In genomic region chr19:43667524-43668405, GRCh38 we compare ENCODE assay signal across 8 cellular contexts. TPM values are rescaled to one million over a fixed set of nuclear protein-coding genes. Genes with fewer than 3 reads are reported as not detected.
DNase-seq lines count a peak whose midpoint lies in the region; ATAC-seq and TF ChIP-seq lines count a peak whose summit lies in the region.

No MANE protein-coding gene starts in this region.

- DNase-seq in stimulated activated naive CD8-positive, alpha-beta T cell treated with anti-CD3 and anti-CD28 coated beads, Interleukin-15, Interleukin-2, amounts not matched to agents 100 U/mL and 50 U/mL, for 24 hours = no peak
- DNase-seq in hepatocyte (ENCODE audit: low spot score) (no peak), gastrocnemius medialis (no peak), DMS 273 treated with DMSO at 0.1 percent for 48 hours (lab: John Stamatoyannopoulos, UW) (no peak), SKM-1 (lab: John Stamatoyannopoulos, UW; ENCODE audit: unreplicated experiment) (no peak)

- H3K4me2 ChIP-seq in hepatocyte = peak overlapping the region; percentile 79

- H2AFZ ChIP-seq in hepatocyte = peak overlapping the region; percentile 21

- peaks cover 11% of the 10 kb centered on the region for H3K4me1 ChIP-seq in hepatocyte (ENCODE audit: insufficient read depth)
- H3K4me1 ChIP-seq in gastrocnemius medialis = peaks cover 2 to 5% of the 10 kb centered on the region in 2 donors

- no peaks in the 10 kb centered on the region for H3K27me3 Mint-ChIP-seq in stimulated activated naive CD8-positive, alpha-beta T cell treated with anti-CD3 and anti-CD28 coated beads, Interleukin-15, Interleukin-2, amounts not matched to agents 100 ng/mL and 50 ng/mL, for 24 hours
- no peaks in the 10 kb centered on the region for H3K27me3 Mint-ChIP-seq in activated T-helper 17 cell treated with anti-CD3 and anti-CD28 coated beads, Interleukin-2, amount 50 U/mL, for 72 hours

- H3K36me3 Mint-ChIP-seq in stimulated activated naive CD8-positive, alpha-beta T cell treated with anti-CD3 and anti-CD28 coated beads, Interleukin-15, Interleukin-2, amounts not matched to agents 100 ng/mL and 50 ng/mL, for 24 hours (ENCODE audit: low read depth) = peaks cover 24% of the 10 kb centered on the region
- H3K36me3 Mint-ChIP-seq in activated T-helper 17 cell treated with anti-CD3 and anti-CD28 coated beads, Interleukin-2, amount 50 U/mL, for 72 hours (ENCODE audit: low read depth) = peaks cover 54% of the 10 kb centered on the region

- H3K9me3 Mint-ChIP-seq in stimulated activated naive CD8-positive, alpha-beta T cell treated with anti-CD3 and anti-CD28 coated beads, Interleukin-15, Interleukin-2, amounts not matched to agents 100 ng/mL and 50 ng/mL, for 24 hours = no peaks in the 10 kb centered on the region
- H3K9me3 Mint-ChIP-seq in activated T-helper 17 cell treated with anti-CD3 and anti-CD28 coated beads, Interleukin-2, amount 50 U/mL, for 72 hours = no peaks in the 10 kb centered on the region

- H3K4me1 Mint-ChIP-seq in stimulated activated naive CD8-positive, alpha-beta T cell treated with anti-CD3 and anti-CD28 coated beads, Interleukin-15, Interleukin-2, amounts not matched to agents 100 ng/mL and 50 ng/mL, for 24 hours (ENCODE audit: low read depth) = peaks cover 50% of the 10 kb centered on the region
- H3K4me1 Mint-ChIP-seq in activated T-helper 17 cell treated with anti-CD3 and anti-CD28 coated beads, Interleukin-2, amount 50 U/mL, for 72 hours = peaks cover 36% of the 10 kb centered on the region

- no peak for TF ChIP-seq POLR2A in gastrocnemius medialis (IDR thresholded peaks at IDR 0.05)

- no peaks in the 10 kb centered on the region for H4K20me1 ChIP-seq in hepatocyte (ENCODE audit: insufficient read depth, poor library complexity, severe bottlenecking)

- intact Hi-C loops in gastrocnemius medialis (cut with DNase I; ENCODE audit: low total_unique reads) = loop anchor here (2.0 kb wide), 1 partner anchor 33 kb away; no protein-coding TSS in a partner anchor

- no peaks in the 10 kb centered on the region for H3K79me2 ChIP-seq in hepatocyte

- in situ Hi-C loops in gastrocnemius medialis (cut with MboI; ENCODE audit: low sequenced_read_pairs in 4 of 4) = loop anchor here in 1 of 4 donors (25.0 kb wide), 2 partner anchors 130 to 230 kb away; partner anchors contain the start of genes ETHE1 and ZNF575

- ATAC-seq in stimulated activated naive CD8-positive, alpha-beta T cell treated with anti-CD3 and anti-CD28 coated beads, Interleukin-15, Interleukin-2, amounts not matched to agents 100 U/mL and 50 U/mL, for 24 hours = no peak
- ATAC-seq in activated T-helper 17 cell treated with anti-CD3 and anti-CD28 coated beads, Interleukin-2, amount 50 U/mL, for 72 hours (replicated peaks) = no peak
- ATAC-seq in gastrocnemius medialis (no peak), HG03469 (IDR thresholded peaks at IDR 0.05; ENCODE audit: unreplicated experiment) (no peak)

- H3K27ac ChIP-seq in hepatocyte (no peak overlapping the region), gastrocnemius medialis (peak overlapping the region; percentile 33 to 86 (median 62))

- 27% methylated on average over 45 of the region's 48 CpGs for WGBS in hepatocyte (ENCODE audit: low lambda C conversion rate, missing lambda C conversion rate)

- H3K9me3 ChIP-seq in hepatocyte (ENCODE audit: low read depth) (no peaks in the 10 kb centered on the region), gastrocnemius medialis (no peaks in the 10 kb centered on the region)

- no peaks in the 10 kb centered on the region for H3K36me3 ChIP-seq in hepatocyte (replicated peaks; ENCODE audit: insufficient read depth, low read depth)
- H3K36me3 ChIP-seq in gastrocnemius medialis = no peaks in the 10 kb centered on the region

- TF ChIP-seq CTCF in hepatocyte (IDR thresholded peaks at IDR 0.05; ENCODE audit: poor library complexity) = no peak
- no peak for TF ChIP-seq CTCF in gastrocnemius medialis (IDR thresholded peaks at IDR 0.05 in 4 of 5, conservative IDR thresholded peaks at IDR 0.05 in 1 of 5)

- no peaks in the 10 kb centered on the region for H3K9me2 ChIP-seq in hepatocyte (replicated peaks; ENCODE audit: insufficient read depth)

- peak overlapping the region; percentile 88 for H3K4me3 Mint-ChIP-seq in stimulated activated naive CD8-positive, alpha-beta T cell treated with anti-CD3 and anti-CD28 coated beads, Interleukin-15, Interleukin-2, amounts not matched to agents 100 ng/mL and 50 ng/mL, for 24 hours
- H3K4me3 Mint-ChIP-seq in activated T-helper 17 cell treated with anti-CD3 and anti-CD28 coated beads, Interleukin-2, amount 50 U/mL, for 72 hours = peak overlapping the region; percentile 87

- H3K4me3 ChIP-seq in hepatocyte (peak overlapping the region; percentile 10), gastrocnemius medialis (peak overlapping the region; percentile 19 to 68 (median 60))

- H3K27me3 ChIP-seq in hepatocyte = no peaks in the 10 kb centered on the region
- H3K27me3 ChIP-seq in gastrocnemius medialis = peaks cover 15 to 35% (median 27%) of the 10 kb centered on the region in 3 donors

- peak overlapping the region; percentile 74 for H3K27ac Mint-ChIP-seq in stimulated activated naive CD8-positive, alpha-beta T cell treated with anti-CD3 and anti-CD28 coated beads, Interleukin-15, Interleukin-2, amounts not matched to agents 100 ng/mL and 50 ng/mL, for 24 hours
- peak overlapping the region; percentile 78 for H3K27ac Mint-ChIP-seq in activated T-helper 17 cell treated with anti-CD3 and anti-CD28 coated beads, Interleukin-2, amount 50 U/mL, for 72 hours

RNA-seq across cellular contexts. Expression of gene PLAUR, which starts 2.2 kb away (rescaled TPM):
- 10 to 100 TPM; 11.2 to 52.5 TPM for total RNA-seq in activated T-helper 17 cell treated with anti-CD3 and anti-CD28 coated beads, Interleukin-2, amount 50 U/mL, for 72 hours
- total RNA-seq in hepatocyte (25.0 and 28.0 TPM in 2 replicates), gastrocnemius medialis (1 to 10 TPM in 3 of 4 donors, under 1 TPM in 1; 0.41 to 8.7 (median 3.4) TPM)
- 57.8 and 65.1 TPM in 2 replicates for polyA plus RNA-seq in hepatocyte

RNA-seq across cellular contexts. Expression of gene CADM4, which starts 28.1 kb away (rescaled TPM):
- total RNA-seq in activated T-helper 17 cell treated with anti-CD3 and anti-CD28 coated beads, Interleukin-2, amount 50 U/mL, for 72 hours = under 1 TPM; 0.22 to 0.61 TPM
- total RNA-seq in hepatocyte (22.7 and 24.4 TPM in 2 replicates), gastrocnemius medialis (1 to 10 TPM; 2.6 to 4.5 (median 4.2) TPM)
- polyA plus RNA-seq in hepatocyte = 16.6 and 17.1 TPM in 2 replicates

RNA-seq across cellular contexts. Expression of gene IRGC, which starts 48.1 kb away (rescaled TPM):
- not detected for total RNA-seq in activated T-helper 17 cell treated with anti-CD3 and anti-CD28 coated beads, Interleukin-2, amount 50 U/mL, for 72 hours
- total RNA-seq in hepatocyte (not detected in 2 replicates), gastrocnemius medialis (not detected)
- not detected in 2 replicates for polyA plus RNA-seq in hepatocyte

RNA-seq across cellular contexts. Expression of gene ZNF428, which starts 48.3 kb away (rescaled TPM):
- 10 to 100 TPM; 12.9 to 27.6 TPM for total RNA-seq in activated T-helper 17 cell treated with anti-CD3 and anti-CD28 coated beads, Interleukin-2, amount 50 U/mL, for 72 hours
- 35.9 and 40.2 TPM in 2 replicates for total RNA-seq in hepatocyte
- 73.9 and 74.9 TPM in 2 replicates for polyA plus RNA-seq in hepatocyte
- 10 to 100 TPM; 15.4 to 26.7 (median 20.0) TPM for total RNA-seq in gastrocnemius medialis

RNA-seq across cellular contexts. Expression of gene SRRM5, which starts 55.9 kb away (rescaled TPM):
- 1 to 10 TPM in 1 of 2 donors, under 1 TPM in 1; 0.74 to 1.4 TPM for total RNA-seq in activated T-helper 17 cell treated with anti-CD3 and anti-CD28 coated beads, Interleukin-2, amount 50 U/mL, for 72 hours
- total RNA-seq in hepatocyte (0.27 TPM in 1 of 2 replicates, not detected in the other), gastrocnemius medialis (under 1 TPM in 3 of 4 donors, not detected in 1; 0.09 to 0.49 (median 0.25) TPM)
- polyA plus RNA-seq in hepatocyte = 0.24 and 0.79 TPM in 2 replicates
